In the genomic region with DNA sequence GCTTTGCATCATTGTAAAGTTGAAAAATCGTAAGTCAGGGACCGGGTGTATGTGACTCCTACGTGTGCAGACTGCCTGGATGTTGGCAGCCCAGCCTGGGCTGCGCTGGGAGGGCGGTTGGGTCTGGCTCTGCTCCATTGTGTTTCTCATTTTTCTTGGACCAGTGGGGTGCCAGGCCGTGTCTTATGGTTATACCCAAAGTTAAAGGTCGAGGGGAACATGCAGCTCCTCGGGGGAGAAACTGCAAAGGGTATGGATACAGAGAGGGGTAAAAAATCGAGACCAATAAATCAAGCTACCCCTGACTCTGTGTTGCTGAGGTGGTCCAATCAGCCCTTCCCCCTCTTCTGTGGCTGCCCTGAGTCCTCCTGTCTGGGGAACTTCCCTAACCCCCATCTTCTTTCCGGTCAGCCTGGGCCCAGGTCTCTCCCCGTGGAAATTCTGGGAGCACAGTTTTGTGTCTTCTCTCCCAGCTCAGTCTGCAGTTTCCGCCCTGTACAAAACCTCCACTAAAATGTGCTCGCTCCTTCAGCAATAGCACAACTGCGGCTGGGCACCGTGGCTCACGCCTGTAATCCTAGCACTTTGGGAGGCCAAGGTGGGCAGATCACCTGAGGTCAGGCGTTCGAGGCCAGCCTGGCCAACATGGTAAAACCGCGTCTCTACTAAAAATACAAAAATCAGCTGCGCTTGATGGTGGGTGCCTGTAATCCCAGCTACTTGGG, we compare ENCODE assay signal across 1 cellular context.
TF ChIP-seq lines count a peak whose summit lies in the region.

No MANE protein-coding gene starts in this region.

TF ChIP-seq in GM23338, 12 proteins besides CTCF, POLR2A, EP300 and RAD21:
- TF ChIP-seq STAT1 (IDR thresholded peaks at IDR 0.05; ENCODE audit: unreplicated experiment) (no peak), JUNB (IDR thresholded peaks at IDR 0.05; ENCODE audit: unreplicated experiment) (no peak), CREB1 (CRISPR knock-in tag; IDR thresholded peaks at IDR 0.05; ENCODE audit: low read depth) (no peak), ZNF331 (CRISPR knock-in tag; IDR thresholded peaks at IDR 0.05; ENCODE audit: low read depth) (no peak), EZH2 (IDR thresholded peaks at IDR 0.05; ENCODE audit: low read depth, unreplicated experiment) (no peak), POLR2AphosphoS5 (IDR thresholded peaks at IDR 0.05; ENCODE audit: low read depth) (no peak), EZH2phosphoT487 (IDR thresholded peaks at IDR 0.05; ENCODE audit: unreplicated experiment) (no peak), NANOG (IDR thresholded peaks at IDR 0.05; ENCODE audit: borderline replicate concordance) (no peak), ZNF114 (CRISPR knock-in tag; IDR thresholded peaks at IDR 0.05) (no peak)
- TF ChIP-seq, protein P1, sequence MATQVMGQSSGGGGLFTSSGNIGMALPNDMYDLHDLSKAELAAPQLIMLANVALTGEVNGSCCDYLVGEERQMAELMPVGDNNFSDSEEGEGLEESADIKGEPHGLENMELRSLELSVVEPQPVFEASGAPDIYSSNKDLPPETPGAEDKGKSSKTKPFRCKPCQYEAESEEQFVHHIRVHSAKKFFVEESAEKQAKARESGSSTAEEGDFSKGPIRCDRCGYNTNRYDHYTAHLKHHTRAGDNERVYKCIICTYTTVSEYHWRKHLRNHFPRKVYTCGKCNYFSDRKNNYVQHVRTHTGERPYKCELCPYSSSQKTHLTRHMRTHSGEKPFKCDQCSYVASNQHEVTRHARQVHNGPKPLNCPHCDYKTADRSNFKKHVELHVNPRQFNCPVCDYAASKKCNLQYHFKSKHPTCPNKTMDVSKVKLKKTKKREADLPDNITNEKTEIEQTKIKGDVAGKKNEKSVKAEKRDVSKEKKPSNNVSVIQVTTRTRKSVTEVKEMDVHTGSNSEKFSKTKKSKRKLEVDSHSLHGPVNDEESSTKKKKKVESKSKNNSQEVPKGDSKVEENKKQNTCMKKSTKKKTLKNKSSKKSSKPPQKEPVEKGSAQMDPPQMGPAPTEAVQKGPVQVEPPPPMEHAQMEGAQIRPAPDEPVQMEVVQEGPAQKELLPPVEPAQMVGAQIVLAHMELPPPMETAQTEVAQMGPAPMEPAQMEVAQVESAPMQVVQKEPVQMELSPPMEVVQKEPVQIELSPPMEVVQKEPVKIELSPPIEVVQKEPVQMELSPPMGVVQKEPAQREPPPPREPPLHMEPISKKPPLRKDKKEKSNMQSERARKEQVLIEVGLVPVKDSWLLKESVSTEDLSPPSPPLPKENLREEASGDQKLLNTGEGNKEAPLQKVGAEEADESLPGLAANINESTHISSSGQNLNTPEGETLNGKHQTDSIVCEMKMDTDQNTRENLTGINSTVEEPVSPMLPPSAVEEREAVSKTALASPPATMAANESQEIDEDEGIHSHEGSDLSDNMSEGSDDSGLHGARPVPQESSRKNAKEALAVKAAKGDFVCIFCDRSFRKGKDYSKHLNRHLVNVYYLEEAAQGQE (IDR thresholded peaks at IDR 0.05; ENCODE audit: unreplicated experiment), result no peak
- TF ChIP-seq, protein P2, sequence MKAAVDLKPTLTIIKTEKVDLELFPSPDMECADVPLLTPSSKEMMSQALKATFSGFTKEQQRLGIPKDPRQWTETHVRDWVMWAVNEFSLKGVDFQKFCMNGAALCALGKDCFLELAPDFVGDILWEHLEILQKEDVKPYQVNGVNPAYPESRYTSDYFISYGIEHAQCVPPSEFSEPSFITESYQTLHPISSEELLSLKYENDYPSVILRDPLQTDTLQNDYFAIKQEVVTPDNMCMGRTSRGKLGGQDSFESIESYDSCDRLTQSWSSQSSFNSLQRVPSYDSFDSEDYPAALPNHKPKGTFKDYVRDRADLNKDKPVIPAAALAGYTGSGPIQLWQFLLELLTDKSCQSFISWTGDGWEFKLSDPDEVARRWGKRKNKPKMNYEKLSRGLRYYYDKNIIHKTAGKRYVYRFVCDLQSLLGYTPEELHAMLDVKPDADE (IDR thresholded peaks at IDR 0.05), result no peak
- TF ChIP-seq, protein P3, sequence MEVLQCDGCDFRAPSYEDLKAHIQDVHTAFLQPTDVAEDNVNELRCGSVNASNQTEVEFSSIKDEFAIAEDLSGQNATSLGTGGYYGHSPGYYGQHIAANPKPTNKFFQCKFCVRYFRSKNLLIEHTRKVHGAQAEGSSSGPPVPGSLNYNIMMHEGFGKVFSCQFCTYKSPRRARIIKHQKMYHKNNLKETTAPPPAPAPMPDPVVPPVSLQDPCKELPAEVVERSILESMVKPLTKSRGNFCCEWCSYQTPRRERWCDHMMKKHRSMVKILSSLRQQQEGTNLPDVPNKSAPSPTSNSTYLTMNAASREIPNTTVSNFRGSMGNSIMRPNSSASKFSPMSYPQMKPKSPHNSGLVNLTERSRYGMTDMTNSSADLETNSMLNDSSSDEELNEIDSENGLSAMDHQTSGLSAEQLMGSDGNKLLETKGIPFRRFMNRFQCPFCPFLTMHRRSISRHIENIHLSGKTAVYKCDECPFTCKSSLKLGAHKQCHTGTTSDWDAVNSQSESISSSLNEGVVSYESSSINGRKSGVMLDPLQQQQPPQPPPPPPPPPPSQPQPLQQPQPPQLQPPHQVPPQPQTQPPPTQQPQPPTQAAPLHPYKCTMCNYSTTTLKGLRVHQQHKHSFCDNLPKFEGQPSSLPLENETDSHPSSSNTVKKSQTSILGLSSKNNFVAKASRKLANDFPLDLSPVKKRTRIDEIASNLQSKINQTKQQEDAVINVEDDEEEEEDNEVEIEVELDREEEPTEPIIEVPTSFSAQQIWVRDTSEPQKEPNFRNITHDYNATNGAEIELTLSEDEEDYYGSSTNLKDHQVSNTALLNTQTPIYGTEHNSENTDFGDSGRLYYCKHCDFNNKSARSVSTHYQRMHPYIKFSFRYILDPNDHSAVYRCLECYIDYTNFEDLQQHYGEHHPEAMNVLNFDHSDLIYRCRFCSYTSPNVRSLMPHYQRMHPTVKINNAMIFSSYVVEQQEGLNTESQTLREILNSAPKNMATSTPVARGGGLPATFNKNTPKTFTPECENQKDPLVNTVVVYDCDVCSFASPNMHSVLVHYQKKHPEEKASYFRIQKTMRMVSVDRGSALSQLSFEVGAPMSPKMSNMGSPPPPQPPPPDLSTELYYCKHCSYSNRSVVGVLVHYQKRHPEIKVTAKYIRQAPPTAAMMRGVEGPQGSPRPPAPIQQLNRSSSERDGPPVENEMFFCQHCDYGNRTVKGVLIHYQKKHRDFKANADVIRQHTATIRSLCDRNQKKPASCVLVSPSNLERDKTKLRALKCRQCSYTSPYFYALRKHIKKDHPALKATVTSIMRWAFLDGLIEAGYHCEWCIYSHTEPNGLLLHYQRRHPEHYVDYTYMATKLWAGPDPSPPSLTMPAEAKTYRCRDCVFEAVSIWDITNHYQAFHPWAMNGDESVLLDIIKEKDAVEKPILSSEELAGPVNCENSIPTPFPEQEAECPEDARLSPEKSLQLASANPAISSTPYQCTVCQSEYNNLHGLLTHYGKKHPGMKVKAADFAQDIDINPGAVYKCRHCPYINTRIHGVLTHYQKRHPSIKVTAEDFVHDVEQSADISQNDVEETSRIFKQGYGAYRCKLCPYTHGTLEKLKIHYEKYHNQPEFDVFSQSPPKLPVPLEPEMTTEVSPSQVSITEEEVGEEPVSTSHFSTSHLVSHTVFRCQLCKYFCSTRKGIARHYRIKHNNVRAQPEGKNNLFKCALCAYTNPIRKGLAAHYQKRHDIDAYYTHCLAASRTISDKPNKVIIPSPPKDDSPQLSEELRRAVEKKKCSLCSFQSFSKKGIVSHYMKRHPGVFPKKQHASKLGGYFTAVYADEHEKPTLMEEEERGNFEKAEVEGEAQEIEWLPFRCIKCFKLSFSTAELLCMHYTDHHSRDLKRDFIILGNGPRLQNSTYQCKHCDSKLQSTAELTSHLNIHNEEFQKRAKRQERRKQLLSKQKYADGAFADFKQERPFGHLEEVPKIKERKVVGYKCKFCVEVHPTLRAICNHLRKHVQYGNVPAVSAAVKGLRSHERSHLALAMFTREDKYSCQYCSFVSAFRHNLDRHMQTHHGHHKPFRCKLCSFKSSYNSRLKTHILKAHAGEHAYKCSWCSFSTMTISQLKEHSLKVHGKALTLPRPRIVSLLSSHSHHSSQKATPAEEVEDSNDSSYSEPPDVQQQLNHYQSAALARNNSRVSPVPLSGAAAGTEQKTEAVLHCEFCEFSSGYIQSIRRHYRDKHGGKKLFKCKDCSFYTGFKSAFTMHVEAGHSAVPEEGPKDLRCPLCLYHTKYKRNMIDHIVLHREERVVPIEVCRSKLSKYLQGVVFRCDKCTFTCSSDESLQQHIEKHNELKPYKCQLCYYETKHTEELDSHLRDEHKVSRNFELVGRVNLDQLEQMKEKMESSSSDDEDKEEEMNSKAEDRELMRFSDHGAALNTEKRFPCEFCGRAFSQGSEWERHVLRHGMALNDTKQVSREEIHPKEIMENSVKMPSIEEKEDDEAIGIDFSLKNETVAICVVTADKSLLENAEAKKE (CRISPR knock-in tag; IDR thresholded peaks at IDR 0.05), result no peak
